ENCODE assay signal across 10 cellular contexts in genomic region chr12:67222302-67222701, GRCh38. TPM values are rescaled to one million over a fixed set of nuclear protein-coding genes. Genes with fewer than 3 reads are reported as not detected.
DNase-seq lines count a peak whose midpoint lies in the region; ATAC-seq, FAIRE-seq and TF ChIP-seq lines count a peak whose summit lies in the region.
"Had no signal": no experiment of that assay in that cellular context is flagged by ENCODE, and none has a peak within 500 bp of the region (broad histone marks: within the 10 kb centered on the region; RNA-seq: fewer than 3 reads in every experiment).

No MANE protein-coding gene starts in this region.

- H3K36me3 Mint-ChIP-seq in progenitor cell of endocrine pancreas (ENCODE audit: insufficient read depth): no peaks in the 10 kb centered on the region
- H3K36me3 Mint-ChIP-seq in activated CD8-positive, alpha-beta T cell treated with anti-CD3 and anti-CD28 coated beads, Interleukin-2, amount 10 ng/mL, durations not matched to agents 7 days and 5 days (ENCODE audit: low read depth): no peaks in the 10 kb centered on the region

- TF ChIP-seq CTCF in cardiac fibroblast (IDR thresholded peaks at IDR 0.05; ENCODE audit: low read depth, low read length): no peak
- peak; percentile 56 for TF ChIP-seq CTCF in progenitor cell of endocrine pancreas (IDR thresholded peaks at IDR 0.05; ENCODE audit: unreplicated experiment)

- no peak overlapping the region for H3K27ac Mint-ChIP-seq in progenitor cell of endocrine pancreas
- no peak overlapping the region for H3K27ac Mint-ChIP-seq in activated CD8-positive, alpha-beta T cell treated with anti-CD3 and anti-CD28 coated beads, Interleukin-2, amount 10 ng/mL, durations not matched to agents 7 days and 5 days
- H3K27ac Mint-ChIP-seq: CD4-positive, alpha-beta T cell had no signal

- FAIRE-seq in H54 (lab: Jason Lieb, UNC): no peak

- H3K27me3 Mint-ChIP-seq in progenitor cell of endocrine pancreas: no peaks in the 10 kb centered on the region
- peaks cover 3% of the 10 kb centered on the region for H3K27me3 Mint-ChIP-seq in activated CD8-positive, alpha-beta T cell treated with anti-CD3 and anti-CD28 coated beads, Interleukin-2, amount 10 ng/mL, durations not matched to agents 7 days and 5 days (ENCODE audit: low read depth)
- H3K27me3 Mint-ChIP-seq: CD4-positive, alpha-beta T cell had no signal

- CTCF ChIA-PET in activated CD8-positive, alpha-beta T cell treated with anti-CD3 and anti-CD28 coated beads, Interleukin-2, amount 10 ng/mL, durations not matched to agents 7 days and 5 days (lab: Charles Lee): no interaction called here

- no peak overlapping the region for H3K4me3 Mint-ChIP-seq in progenitor cell of endocrine pancreas (ENCODE audit: low read depth)
- no peak overlapping the region for H3K4me3 Mint-ChIP-seq in activated CD8-positive, alpha-beta T cell treated with anti-CD3 and anti-CD28 coated beads, Interleukin-2, amount 10 ng/mL, durations not matched to agents 7 days and 5 days
- H3K4me3 Mint-ChIP-seq: CD4-positive, alpha-beta T cell had no signal

- H3K4me3 ChIP-seq in cardiac fibroblast (replicated peaks in 1 of 2; ENCODE audit: low read depth in 2 of 2, low read length in 2 of 2): no peak overlapping the region

- POLR2A ChIA-PET in activated CD8-positive, alpha-beta T cell treated with anti-CD3 and anti-CD28 coated beads, Interleukin-2, amount 10 ng/mL, durations not matched to agents 7 days and 5 days (lab: Charles Lee): no interaction called here

- H3K9me3 Mint-ChIP-seq in progenitor cell of endocrine pancreas (ENCODE audit: low read depth): peaks cover 3% of the 10 kb centered on the region
- H3K9me3 Mint-ChIP-seq in activated CD8-positive, alpha-beta T cell treated with anti-CD3 and anti-CD28 coated beads, Interleukin-2, amount 10 ng/mL, durations not matched to agents 7 days and 5 days (ENCODE audit: insufficient read depth): no peaks in the 10 kb centered on the region
- H3K9me3 Mint-ChIP-seq: CD4-positive, alpha-beta T cell had no signal

- ATAC-seq in activated CD8-positive, alpha-beta T cell treated with anti-CD3 and anti-CD28 coated beads, Interleukin-2, amount 10 ng/mL, durations not matched to agents 7 days and 5 days: no peak

- no peak for TF ChIP-seq POLR2A in H54 (IDR thresholded peaks at IDR 0.05; ENCODE audit: low read depth, low read length)

- no peaks in the 10 kb centered on the region for H3K4me1 Mint-ChIP-seq in progenitor cell of endocrine pancreas (ENCODE audit: low read depth)
- H3K4me1 Mint-ChIP-seq in activated CD8-positive, alpha-beta T cell treated with anti-CD3 and anti-CD28 coated beads, Interleukin-2, amount 10 ng/mL, durations not matched to agents 7 days and 5 days (ENCODE audit: low read depth): no peaks in the 10 kb centered on the region

- DNase-seq in NCI-H1694 treated with DMSO at 0.1 percent for 48 hours (lab: John Stamatoyannopoulos, UW) (peak; percentile 2), NCI-H1694 (lab: John Stamatoyannopoulos, UW) (no peak), NCI-H2081 treated with DMSO at 0.1 percent for 48 hours (lab: John Stamatoyannopoulos, UW) (peak; percentile 9), cardiac fibroblast (ENCODE audit: low read depth in 2 of 2) (peak; percentile 12 to 29), progenitor cell of endocrine pancreas (ENCODE audit: low spot score, unreplicated experiment) (no peak), T1000 (lab: John Stamatoyannopoulos, UW) (no peak), H54 (ENCODE audit: insufficient read length, low spot score) (no peak)
- DNase-seq in activated CD8-positive, alpha-beta T cell treated with anti-CD3 and anti-CD28 coated beads, Interleukin-2, amount 10 ng/mL, durations not matched to agents 7 days and 5 days: no peak
- DNase-seq: CD4-positive, alpha-beta T cell; stimulated activated CD8-positive, alpha-beta memory T cell treated with anti-CD3 and anti-CD28 coated beads, Interleukin-4, amount 100 ng/mL, for 48 hours had no signal

RNA-seq across cellular contexts. Expression of gene CAND1, which starts 46.9 kb away (rescaled TPM):
- total RNA-seq in progenitor cell of endocrine pancreas: 230 and 239 TPM in 2 replicates
- 100 to 1,000 TPM; 153 to 165 TPM for total RNA-seq in activated CD8-positive, alpha-beta T cell treated with anti-CD3 and anti-CD28 coated beads, Interleukin-2, amount 10 ng/mL, durations not matched to agents 7 days and 5 days

Comparison
In these comparisons a context has a peak if more than half of its experiments do, and no peak if none do; other contexts are left out.
1. DNase-seq: peak in NCI-H1694 treated with DMSO at 0.1 percent for 48 hours (single experiment), NCI-H2081 treated with DMSO at 0.1 percent for 48 hours (single experiment) and cardiac fibroblast (2 of 2); none in NCI-H1694 (single experiment), progenitor cell of endocrine pancreas (single experiment), activated CD8-positive, alpha-beta T cell treated with anti-CD3 and anti-CD28 coated beads, Interleukin-2, amount 10 ng/mL, durations not matched to agents 7 days and 5 days (single experiment), T1000 (single experiment) and H54 (single experiment).